ENCODE assay signal across 7 cellular contexts in genomic region chr14:59301354-59301753, GRCh38.
DNase-seq lines count a peak whose midpoint lies in the region; ATAC-seq and TF ChIP-seq lines count a peak whose summit lies in the region.

No MANE protein-coding gene starts in this region.

- no peak for TF ChIP-seq CTCF in coronary artery (IDR thresholded peaks at IDR 0.05)
- TF ChIP-seq CTCF in MCF 10A (IDR thresholded peaks at IDR 0.05; ENCODE audit: unreplicated experiment), result no peak

- H3K36me3 Mint-ChIP-seq in MCF 10A (ENCODE audit: insufficient read depth, unreplicated experiment), result no peaks in the 10 kb centered on the region

- no peak overlapping the region for H3K4me3 ChIP-seq in coronary artery

- BruUV-seq in MCF 10A (replicated peaks; lab: Mats Ljungman, UMichigan), result no TSS peak

- ATAC-seq in GM18868 (IDR thresholded peaks at IDR 0.05; ENCODE audit: unreplicated experiment) (peak; percentile 77), GM21825 (IDR thresholded peaks at IDR 0.05; ENCODE audit: unreplicated experiment) (peak; percentile 82), left lobe of liver (peak; percentile 24)

- POLR2A ChIA-PET in MCF 10A (lab: Yijun Ruan, JAX), result no interaction called here

- CTCF ChIA-PET in MCF 10A (lab: Yijun Ruan, JAX), result no interaction called here

- no peaks in the 10 kb centered on the region for H3K27me3 Mint-ChIP-seq in MCF 10A (ENCODE audit: insufficient read depth, unreplicated experiment)

- H3K4me3 Mint-ChIP-seq in MCF 10A (ENCODE audit: unreplicated experiment), result no peak overlapping the region

- DNase-seq in NAMALWA (ENCODE audit: low spot score), result peak; percentile 88
- DNase-seq in left lobe of liver (ENCODE audit: low spot score), result no peak
- no peak for DNase-seq in coronary artery (ENCODE audit: low spot score)
- no peak for DNase-seq in HT-29 (ENCODE audit: low spot score)
- DNase-seq in MCF 10A (ENCODE audit: unreplicated experiment), result no peak

- H3K27ac ChIP-seq in coronary artery, result no peak overlapping the region

- H3K9me3 Mint-ChIP-seq in MCF 10A (ENCODE audit: unreplicated experiment), result no peaks in the 10 kb centered on the region

- H3K4me1 Mint-ChIP-seq in MCF 10A (ENCODE audit: insufficient read depth, unreplicated experiment), result peaks cover 11% of the 10 kb centered on the region

- H3K27ac Mint-ChIP-seq in MCF 10A (ENCODE audit: low read depth, unreplicated experiment), result no peak overlapping the region

- intact Hi-C loops in MCF 10A (cut with micrococcal nuclease), result no loop called here

Comparison
In these comparisons a context has a peak if more than half of its experiments do, and no peak if none do; other contexts are left out.
1. ATAC-seq: peak in every context shown above with its lines; median percentile 82 in GM21825; 77 in GM18868; 24 in left lobe of liver.